ENCODE assay signal across 22 cellular contexts in genomic region chr20:20440473-20440872, GRCh38.
A peak's percentile ranks its signal among the peaks of the same experiment; 100 is the strongest.
DNase-seq lines count a peak whose midpoint lies in the region; TF ChIP-seq lines count a peak whose summit lies in the region.
"Had no signal": no experiment of that assay in that cellular context is flagged by ENCODE, and none has a peak within 500 bp of the region (broad histone marks: within the 10 kb centered on the region; RNA-seq: fewer than 3 reads in every experiment).

No MANE protein-coding gene starts in this region.

- no peaks in the 10 kb centered on the region for H3K36me3 ChIP-seq in Caco-2 (ENCODE audit: control insufficient read depth, insufficient read depth, low read length)
- H3K36me3 ChIP-seq: HAP-1 had no signal

- peaks cover 48% of the 10 kb centered on the region for H3K4me1 Mint-ChIP-seq in glutamatergic neuron (ENCODE audit: low read depth, unreplicated experiment)
- H3K4me1 Mint-ChIP-seq in Caco-2 (ENCODE audit: low read depth, unreplicated experiment) = no peaks in the 10 kb centered on the region

- peaks cover 2% of the 10 kb centered on the region for H3K27me3 Mint-ChIP-seq in glutamatergic neuron (ENCODE audit: unreplicated experiment)
- no peaks in the 10 kb centered on the region for H3K27me3 Mint-ChIP-seq in Caco-2 (ENCODE audit: insufficient read depth, unreplicated experiment)

- no peak overlapping the region for H3K4me3 ChIP-seq in Caco-2 (ENCODE audit: low read depth, low read length)
- H3K4me3 ChIP-seq: esophagus squamous epithelium, HAP-1, psoas muscle, smooth muscle cell had no signal

- H3K4me3 Mint-ChIP-seq in glutamatergic neuron (ENCODE audit: unreplicated experiment) (no peak overlapping the region), Caco-2 (ENCODE audit: unreplicated experiment) (no peak overlapping the region)
- H3K4me3 Mint-ChIP-seq: activated naive CD4-positive, alpha-beta T cell treated with anti-CD3 and anti-CD28 coated beads for 36 hours; neural crest cell had no signal

- CTCF ChIA-PET in Caco-2 (lab: Charles Lee) = no interaction called here

- peak; percentile 42 for DNase-seq in NCI-H2029 treated with DMSO at 0.1 percent for 48 hours (lab: John Stamatoyannopoulos, UW)
- no peak for DNase-seq in NCI-H2029 (lab: John Stamatoyannopoulos, UW)
- peak; percentile 77 for DNase-seq in NCI-H1436 treated with DMSO at 0.1 percent for 48 hours (lab: John Stamatoyannopoulos, UW)
- peak; percentile 76 for DNase-seq in NCI-H526 treated with DMSO at 0.1 percent for 48 hours (lab: John Stamatoyannopoulos, UW)
- no peak for DNase-seq in glutamatergic neuron
- no peak for DNase-seq in Caco-2
- DNase-seq in activated gamma-delta T cell (lab: John Stamatoyannopoulos, UW) = no peak
- no peak for DNase-seq in stimulated activated naive CD4-positive, alpha-beta T cell (lab: John Stamatoyannopoulos, UW)
- DNase-seq: activated CD4-positive, alpha-beta T cell treated with anti-CD3 and anti-CD28 coated beads, Interleukin-2, amount 50 U/mL, for 48 hours; activated naive CD4-positive, alpha-beta T cell treated with anti-CD3 and anti-CD28 coated beads for 36 hours; AML-193; Calu3; effector memory CD4-positive, alpha-beta T cell; esophagus squamous epithelium; GDM1; Kasumi-1; NCI-H1048; psoas muscle; stimulated activated CD4-positive, alpha-beta T cell treated with anti-CD3 and anti-CD28 coated beads, Interleukin-4, amount 100 ng/mL, for 24 hours had no signal

- H3K36me3 Mint-ChIP-seq in glutamatergic neuron (ENCODE audit: unreplicated experiment) = no peaks in the 10 kb centered on the region
- H3K36me3 Mint-ChIP-seq in Caco-2 (ENCODE audit: insufficient read depth, unreplicated experiment) = no peaks in the 10 kb centered on the region

- no peaks in the 10 kb centered on the region for H3K27me3 ChIP-seq in Caco-2 (replicated peaks; ENCODE audit: control insufficient read depth, insufficient read depth, low read length)
- H3K27me3 ChIP-seq: esophagus squamous epithelium had no signal

- POLR2A ChIA-PET in Caco-2 (lab: Charles Lee) = no interaction called here

- H3K9me3 Mint-ChIP-seq in glutamatergic neuron (ENCODE audit: unreplicated experiment) (peaks cover 1% of the 10 kb centered on the region), Caco-2 (ENCODE audit: unreplicated experiment) (no peaks in the 10 kb centered on the region)
- H3K9me3 Mint-ChIP-seq: activated naive CD4-positive, alpha-beta T cell treated with anti-CD3 and anti-CD28 coated beads for 36 hours; neural crest cell had no signal

- intact Hi-C loops in Caco-2 (cut with micrococcal nuclease; ENCODE audit: unreplicated experiment) = no loop called here

- H3K27ac Mint-ChIP-seq in glutamatergic neuron (ENCODE audit: unreplicated experiment) (peak overlapping the region; percentile 30), Caco-2 (ENCODE audit: unreplicated experiment) (no peak overlapping the region)
- H3K27ac Mint-ChIP-seq: activated naive CD4-positive, alpha-beta T cell treated with anti-CD3 and anti-CD28 coated beads for 36 hours had no signal

- no peaks in the 10 kb centered on the region for H3K9me3 ChIP-seq in Caco-2
- H3K9me3 ChIP-seq: esophagus squamous epithelium, HAP-1, psoas muscle had no signal

- BruUV-seq in Caco-2 (replicated peaks; lab: Mats Ljungman, UMichigan) = no TSS peak

- H3K4me1 ChIP-seq in Caco-2 = no peaks in the 10 kb centered on the region
- H3K4me1 ChIP-seq: esophagus squamous epithelium, psoas muscle had no signal

- no peak for TF ChIP-seq CTCF in glutamatergic neuron (IDR thresholded peaks at IDR 0.05; ENCODE audit: partially characterized antibody, unreplicated experiment)
- no peak for TF ChIP-seq CTCF in Caco-2 (IDR thresholded peaks at IDR 0.05; ENCODE audit: insufficient read depth in 1 of 2, low read depth in 1 of 2, low read length in 1 of 2, severe bottlenecking in 1 of 2, unreplicated experiment in 1 of 2)

Comparison
In these comparisons a context has a peak if more than half of its experiments do, and no peak if none do; other contexts are left out.
1. DNase-seq: peak in NCI-H2029 treated with DMSO at 0.1 percent for 48 hours (single experiment), NCI-H1436 treated with DMSO at 0.1 percent for 48 hours (single experiment) and NCI-H526 treated with DMSO at 0.1 percent for 48 hours (single experiment); none in NCI-H2029 (single experiment), glutamatergic neuron (single experiment), Caco-2 (0 of 2), activated gamma-delta T cell (single experiment) and stimulated activated naive CD4-positive, alpha-beta T cell (0 of 6).